ENCODE assay signal across 1 cellular context in genomic region chrX:129540068-129540653, GRCh38.
TF ChIP-seq lines count a peak whose summit lies in the region.

Gene OCRL, plus strand, starts transcription at chrX:129540259. Its CDS starts 181 bp downstream, at chrX:129540440.

TF ChIP-seq in GM12878, 131 proteins besides CTCF, POLR2A, EP300 and RAD21 (continued from another document):
- TF ChIP-seq RELB (IDR thresholded peaks at IDR 0.05; ENCODE audit: low read depth) (0 out of 2 replicates have a peak, but pooled peaks have one; percentile 21), ZZZ3 (IDR thresholded peaks at IDR 0.05; ENCODE audit: control insufficient read depth, insufficient read length, low read depth) (no peak), NR2F1 (conservative IDR thresholded peaks at IDR 0.05) (no peak)
TF ChIP-seq in GM12878: peak in this region for 11.
